10 cellular contexts compared by ENCODE assay signal in genomic region chr17:34499576-34499975, GRCh38.
DNase-seq lines count a peak whose midpoint lies in the region; ATAC-seq and TF ChIP-seq lines count a peak whose summit lies in the region.
"Had no signal": no experiment of that assay in that cellular context is flagged by ENCODE, and none has a peak within 500 bp of the region (broad histone marks: within the 10 kb centered on the region; RNA-seq: fewer than 3 reads in every experiment).

No MANE protein-coding gene starts in this region.

- CTCF ChIA-PET in IMR-90 (lab: Yijun Ruan, JAX), result no interaction called here

- no peak overlapping the region for H2BK20ac ChIP-seq in IMR-90 (ENCODE audit: low read depth, low read length)

- peak; percentile 37; the same call in 1 of the 2 replicates for ATAC-seq in IMR-90 (ENCODE audit: low read depth)

- H3K4me1 ChIP-seq in IMR-90 (ENCODE audit: control insufficient read depth, insufficient read depth, low read length) (no peaks in the 10 kb centered on the region), ascending aorta (no peaks in the 10 kb centered on the region)

- no peaks in the 10 kb centered on the region for H3K27me3 ChIP-seq in IMR-90 (ENCODE audit: control insufficient read depth, insufficient read depth, low read length)
- H3K27me3 ChIP-seq in kidney epithelial cell (ENCODE audit: control insufficient read depth, insufficient read depth, low read length), result no peaks in the 10 kb centered on the region
- H3K27me3 ChIP-seq in ascending aorta, result no peaks in the 10 kb centered on the region

- H2AK9ac ChIP-seq in IMR-90 (replicated peaks; ENCODE audit: low read depth, low read length, poor library complexity), result no peak overlapping the region

- H3K79me1 ChIP-seq in IMR-90 (ENCODE audit: low read depth in 1 of 2, low read length in 2 of 2), result no peaks in the 10 kb centered on the region

- no peak overlapping the region for H3K56ac ChIP-seq in IMR-90 (ENCODE audit: extremely low read depth, insufficient read depth, low read length)

- H3K4ac ChIP-seq in IMR-90 (ENCODE audit: low read depth, low read length), result no peak overlapping the region

- no peaks in the 10 kb centered on the region for H4K20me1 ChIP-seq in IMR-90 (ENCODE audit: insufficient read depth, low read length)

- no peak overlapping the region for H2BK15ac ChIP-seq in IMR-90 (ENCODE audit: low read depth, low read length)

- H2AK5ac ChIP-seq in IMR-90 (ENCODE audit: low read depth, low read length), result no peak overlapping the region

- in situ Hi-C loops in IMR-90 (cut with MboI; ENCODE audit: low sequenced_read_pairs), result no loop called here

- H3K9me1 ChIP-seq in IMR-90 (ENCODE audit: insufficient read depth, low read length), result no peaks in the 10 kb centered on the region

- H4K8ac ChIP-seq in IMR-90 (ENCODE audit: low read depth in 2 of 2, low read length in 2 of 2), result no peak overlapping the region

- WGBS in IMR-90 (ENCODE audit: extremely low coverage in 2 of 2, insufficient read length in 1 of 2), 2 experiments, result 0% methylated on average over 1 of the region's 1 CpG; no CpG with 5 or more reads in 1 of the 2 experiments

- no peaks in the 10 kb centered on the region for H3K36me3 ChIP-seq in IMR-90 (ENCODE audit: control insufficient read depth, insufficient read depth, low read length)
- H3K36me3 ChIP-seq in kidney epithelial cell (ENCODE audit: control insufficient read depth, insufficient read depth, low read length), result no peaks in the 10 kb centered on the region
- H3K36me3 ChIP-seq in ascending aorta, result no peaks in the 10 kb centered on the region
- H3K36me3 ChIP-seq: thoracic aorta had no signal

- POLR2A ChIA-PET in IMR-90 (lab: Charles Lee; ENCODE audit: unreplicated experiment), result no interaction called here

- TF ChIP-seq CTCF in IMR-90 (conservative IDR thresholded peaks at IDR 0.05; ENCODE audit: low read depth, low read length) (no peak), kidney epithelial cell (IDR thresholded peaks at IDR 0.05; ENCODE audit: insufficient read depth, low read length, poor library complexity, severe bottlenecking) (no peak), ascending aorta (IDR thresholded peaks at IDR 0.05) (no peak)

- H3K18ac ChIP-seq in IMR-90 (ENCODE audit: low read depth, low read length), result no peak overlapping the region

- no peak for TF ChIP-seq POLR2A in IMR-90 (IDR thresholded peaks at IDR 0.05; ENCODE audit: low read depth, low read length)

- H2BK5ac ChIP-seq in IMR-90 (ENCODE audit: low read depth, low read length, poor library complexity, severe bottlenecking), result no peak overlapping the region

- no TSS peak for BruUV-seq in IMR-90 (replicated peaks; lab: Mats Ljungman, UMichigan)

- no peak overlapping the region for H4K91ac ChIP-seq in IMR-90 (ENCODE audit: insufficient read depth, low read depth, low read length)

- H3K9me3 ChIP-seq in IMR-90 (ENCODE audit: control insufficient read depth, insufficient read depth, low read length) (no peaks in the 10 kb centered on the region), ascending aorta (no peaks in the 10 kb centered on the region)
- H3K9me3 ChIP-seq: thoracic aorta had no signal

- no peak overlapping the region for H3K9ac ChIP-seq in IMR-90 (ENCODE audit: low read depth, low read length)

- no peak for TF ChIP-seq RAD21 in IMR-90 (IDR thresholded peaks at IDR 0.05; ENCODE audit: low read length)

- H3K14ac ChIP-seq in IMR-90 (replicated peaks; ENCODE audit: low read depth, low read length), result no peak overlapping the region

- H2BK120ac ChIP-seq in IMR-90 (ENCODE audit: low read depth, low read length), result no peak overlapping the region

- H3K27ac ChIP-seq in IMR-90 (ENCODE audit: insufficient read depth, low read length) (no peak overlapping the region), ascending aorta (no peak overlapping the region)
- H3K27ac ChIP-seq: thoracic aorta had no signal

- H3K23ac ChIP-seq in IMR-90 (ENCODE audit: low read depth, low read length), result no peak overlapping the region

- DNase-seq in Daoy (ENCODE audit: low read depth) (peak; percentile 33), IMR-90 (peak; percentile 27), amniotic epithelial cell (ENCODE audit: low read depth) (peak; percentile 0), kidney epithelial cell (ENCODE audit: low read depth) (peak; percentile 12), SHP77 treated with DMSO at 0.1 percent for 48 hours (lab: John Stamatoyannopoulos, UW) (no peak), DMS53 (lab: John Stamatoyannopoulos, UW) (no peak), COLO668 (lab: John Stamatoyannopoulos, UW; ENCODE audit: unreplicated experiment) (no peak), ascending aorta (ENCODE audit: low spot score in 2 of 2) (no peak)
- DNase-seq: NCI-H510A had no signal

- dilution Hi-C loops in IMR-90 (cut with HindIII; ENCODE audit: low sequenced_read_pairs, unreplicated experiment), result no loop called here

- H3K4me3 ChIP-seq in IMR-90 (ENCODE audit: insufficient read depth, low read depth, low read length) (no peak overlapping the region), kidney epithelial cell (ENCODE audit: low read depth, low read length) (no peak overlapping the region), ascending aorta (no peak overlapping the region)
- H3K4me3 ChIP-seq: thoracic aorta had no signal

- H4K5ac ChIP-seq in IMR-90 (ENCODE audit: low read depth, low read length), result no peak overlapping the region

- H2AFZ ChIP-seq in IMR-90 (replicated peaks; ENCODE audit: low read length, poor library complexity), result no peak overlapping the region

- intact Hi-C loops in IMR-90 (cut with micrococcal nuclease) (no loop called here), ascending aorta (cut with DNase I) (no loop called here)

- no peak overlapping the region for H3K4me2 ChIP-seq in IMR-90 (ENCODE audit: low read depth, low read length)

TF ChIP-seq in IMR-90, 13 proteins besides CTCF, POLR2A, EP300 and RAD21:
- TF ChIP-seq MAZ (IDR thresholded peaks at IDR 0.05; ENCODE audit: borderline replicate concordance, low read depth, low read length) (no peak), NFE2L2 (IDR thresholded peaks at IDR 0.05; ENCODE audit: low read depth, low read length) (no peak), MXI1 (IDR thresholded peaks at IDR 0.05; ENCODE audit: borderline replicate concordance, low read depth, low read length) (no peak), RFX5 (IDR thresholded peaks at IDR 0.05; ENCODE audit: low read depth, low read length) (no peak), USF2 (IDR thresholded peaks at IDR 0.05; ENCODE audit: low read depth, low read length) (no peak), MAFK (IDR thresholded peaks at IDR 0.05; ENCODE audit: low read depth, low read length) (no peak), CEBPB (IDR thresholded peaks at IDR 0.05; ENCODE audit: low read depth, low read length) (no peak), SMC3 (IDR thresholded peaks at IDR 0.05; ENCODE audit: low read depth, low read length) (no peak), CHD1 (IDR thresholded peaks at IDR 0.05; ENCODE audit: low read depth, low read length) (no peak), ELK1 (IDR thresholded peaks at IDR 0.05; ENCODE audit: borderline replicate concordance, low read depth, low read length) (no peak), FOS (IDR thresholded peaks at IDR 0.05; ENCODE audit: low read depth, low read length) (no peak), BHLHE40 (IDR thresholded peaks at IDR 0.05; ENCODE audit: low read depth, low read length) (no peak)

Comparison
In these comparisons a context has a peak if more than half of its experiments do, and no peak if none do; other contexts are left out.
1. DNase-seq: peak in Daoy (single experiment), IMR-90 (single experiment), amniotic epithelial cell (single experiment) and kidney epithelial cell (single experiment); none in SHP77 treated with DMSO at 0.1 percent for 48 hours (single experiment), DMS53 (single experiment), COLO668 (single experiment) and ascending aorta (0 of 2).